ENCODE assay signal across 21 cellular contexts in the genomic region with DNA sequence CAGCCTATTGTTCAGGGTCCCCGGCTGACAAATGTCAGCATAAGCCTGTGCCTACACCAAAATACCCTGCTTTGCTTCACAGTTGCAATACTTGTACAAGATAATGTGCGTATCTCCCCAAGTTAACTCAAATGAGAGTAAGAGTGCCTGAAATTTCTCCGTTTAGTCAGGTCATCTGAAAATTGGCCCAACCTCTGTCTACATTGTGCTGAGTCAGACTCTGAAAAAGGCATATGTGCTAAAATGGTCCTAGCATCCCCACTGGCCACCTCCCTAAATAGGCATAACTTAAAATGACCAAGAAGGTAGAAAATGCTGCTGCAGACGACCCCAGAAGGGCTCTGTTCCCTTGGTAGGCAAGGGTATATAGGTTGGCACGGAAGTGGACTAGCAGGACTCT.
DNase-seq lines count a peak whose midpoint lies in the region; ATAC-seq, FAIRE-seq and TF ChIP-seq lines count a peak whose summit lies in the region.
"Had no signal": no experiment of that assay in that cellular context is flagged by ENCODE, and none has a peak within 500 bp of the region (broad histone marks: within the 10 kb centered on the region; RNA-seq: fewer than 3 reads in every experiment).

No MANE protein-coding gene starts in this region.

- 18% methylated on average over 5 of the region's 5 CpGs for WGBS in HepG2 (ENCODE audit: low lambda C conversion rate)
- WGBS in right lobe of liver (ENCODE audit: insufficient coverage, low coverage, low lambda C conversion rate, missing lambda C conversion rate): 49% methylated on average over 5 of the region's 5 CpGs

- peaks cover 100% of the 10 kb centered on the region for H3K9me3 ChIP-seq in HepG2 (ENCODE audit: low read length)
- H3K9me3 ChIP-seq in right lobe of liver: no peaks in the 10 kb centered on the region

- H3K4me1 ChIP-seq in HepG2 (ENCODE audit: insufficient read depth, low read length): no peaks in the 10 kb centered on the region
- H3K4me1 ChIP-seq in right lobe of liver: no peaks in the 10 kb centered on the region
- H3K4me1 ChIP-seq: A549; BLaER1 treated with 17β-estradiol and CSF1 and Interleukin-3, amounts not matched to agents 10 nM and 100 nM; Caco-2 had no signal

- H3K9me3 Mint-ChIP-seq in neural crest cell: peaks cover 23% of the 10 kb centered on the region

- POLR2A ChIA-PET in HepG2 (lab: Yijun Ruan, JAX): no interaction called here

- intact Hi-C loops in HepG2 (cut with micrococcal nuclease; ENCODE audit: unreplicated experiment) (no loop called here), right lobe of liver (cut with DNase I) (no loop called here)

- H2AFZ ChIP-seq in HepG2 (ENCODE audit: low read length): no peak overlapping the region

- no peak for ATAC-seq in HepG2
- ATAC-seq in right lobe of liver: no peak
- ATAC-seq: A549; CD8-positive, alpha-beta T cell had no signal

- TF ChIP-seq EP300 in HepG2 (IDR thresholded peaks at IDR 0.05; ENCODE audit: low read depth in 2 of 2, low read length in 2 of 2) (no peak), HepG2 (CRISPR knock-in tag; IDR thresholded peaks at IDR 0.05; ENCODE audit: borderline replicate concordance) (no peak)

- no peak overlapping the region for H3K4me3 Mint-ChIP-seq in neural crest cell
- H3K4me3 Mint-ChIP-seq: B cell; CD4-positive, alpha-beta T cell; CD8-positive, alpha-beta T cell had no signal

- H3K4me3 ChIP-seq in HepG2 (replicated peaks in 1 of 3; ENCODE audit: insufficient read depth in 1 of 3, low read depth in 2 of 3, low read length in 3 of 3) (no peak overlapping the region), right lobe of liver (no peak overlapping the region)
- H3K4me3 ChIP-seq: A549; BLaER1 treated with 17β-estradiol and CSF1 and Interleukin-3, amounts not matched to agents 10 nM and 100 nM had no signal

- H3K4me2 ChIP-seq in HepG2 (ENCODE audit: low read depth, low read length): no peak overlapping the region
- H3K4me2 ChIP-seq: A549; BLaER1 treated with 17β-estradiol and CSF1 and Interleukin-3, amounts not matched to agents 10 nM and 100 nM had no signal

- no peaks in the 10 kb centered on the region for H3K36me3 ChIP-seq in HepG2 (replicated peaks in 1 of 2; ENCODE audit: control insufficient read depth in 1 of 2, insufficient read depth in 2 of 2, low read length in 2 of 2)
- no peaks in the 10 kb centered on the region for H3K36me3 ChIP-seq in right lobe of liver
- H3K36me3 ChIP-seq: BLaER1 treated with 17β-estradiol and CSF1 and Interleukin-3, amounts not matched to agents 10 nM and 100 nM had no signal

- in situ Hi-C loops in HepG2 (cut with HindIII; ENCODE audit: extremely low pct_ligation_motif_present, low pct_unique_long_range_greater_than_20kb): no loop called here

- TF ChIP-seq RAD21 in HepG2 (CRISPR knock-in tag; IDR thresholded peaks at IDR 0.05): no peak

- H3K4me1 Mint-ChIP-seq in neural crest cell: no peaks in the 10 kb centered on the region
- H3K4me1 Mint-ChIP-seq: B cell had no signal

- no peak overlapping the region for H3K27ac ChIP-seq in HepG2 (ENCODE audit: extremely low read length, insufficient read depth, low read length)
- H3K27ac ChIP-seq in right lobe of liver: no peak overlapping the region
- H3K27ac ChIP-seq: 22Rv1; A549; BLaER1 treated with 17β-estradiol and CSF1 and Interleukin-3, amounts not matched to agents 10 nM and 100 nM; C4-2B had no signal

- TF ChIP-seq POLR2A in HepG2 (IDR thresholded peaks at IDR 0.05; ENCODE audit: insufficient read depth in 1 of 2, low read depth in 2 of 2, low read length in 2 of 2) (no peak), right lobe of liver (IDR thresholded peaks at IDR 0.05) (no peak)

- no peaks in the 10 kb centered on the region for H3K27me3 ChIP-seq in HepG2 (ENCODE audit: control insufficient read depth in 1 of 2, insufficient read depth in 2 of 2, low read length in 2 of 2)
- H3K27me3 ChIP-seq in right lobe of liver: no peaks in the 10 kb centered on the region
- H3K27me3 ChIP-seq: BLaER1 treated with 17β-estradiol and CSF1 and Interleukin-3, amounts not matched to agents 10 nM and 100 nM had no signal

- DNase-seq in HepG2 (ENCODE audit: low spot score) (no peak), right lobe of liver (no peak), neural crest cell (ENCODE audit: low read depth, low spot score) (no peak), LoVo (ENCODE audit: low spot score) (no peak), RCC 7860 (ENCODE audit: low spot score) (no peak)
- DNase-seq: AML-193; Caco-2; Calu3; CD4-positive, alpha-beta T cell; CD8-positive, alpha-beta T cell; DMS79 treated with DMSO at 0.1 percent for 48 hours; GF-D8 had no signal

- no peaks in the 10 kb centered on the region for H4K20me1 ChIP-seq in HepG2 (ENCODE audit: insufficient read depth, low read length)
- H4K20me1 ChIP-seq: BLaER1 treated with 17β-estradiol and CSF1 and Interleukin-3, amounts not matched to agents 10 nM and 100 nM had no signal

- no peak overlapping the region for H3K9ac ChIP-seq in HepG2 (ENCODE audit: insufficient read depth, low read depth, low read length)
- H3K9ac ChIP-seq: BLaER1 treated with 17β-estradiol and CSF1 and Interleukin-3, amounts not matched to agents 10 nM and 100 nM had no signal

- no peak for FAIRE-seq in HepG2 (lab: Jason Lieb, UNC)
- no peak for FAIRE-seq in RCC 7860 (lab: Jason Lieb, UNC)
- FAIRE-seq: A549, D721Med, G401.6, GM12891, GM19239 had no signal

- CTCF ChIA-PET in HepG2 (lab: Yijun Ruan, JAX; ENCODE audit: low intra/inter-chr PET ratio, low total read pairs): no interaction called here

- no peaks in the 10 kb centered on the region for H3K27me3 Mint-ChIP-seq in neural crest cell (ENCODE audit: low read depth)
- H3K27me3 Mint-ChIP-seq: B cell; CD4-positive, alpha-beta T cell had no signal

- H3K27ac Mint-ChIP-seq in neural crest cell (ENCODE audit: unreplicated experiment): peak overlapping the region; percentile 54
- H3K27ac Mint-ChIP-seq: B cell; CD4-positive, alpha-beta T cell; CD8-positive, alpha-beta T cell had no signal

- no peak for TF ChIP-seq CTCF in HepG2 (CRISPR knock-in tag; IDR thresholded peaks at IDR 0.05)
- TF ChIP-seq CTCF in right lobe of liver (IDR thresholded peaks at IDR 0.05): no peak
- no peak for TF ChIP-seq CTCF in neural crest cell (conservative IDR thresholded peaks at IDR 0.05)

- peaks cover 3% of the 10 kb centered on the region for H3K36me3 Mint-ChIP-seq in neural crest cell (ENCODE audit: low read depth)
- H3K36me3 Mint-ChIP-seq: CD8-positive, alpha-beta T cell had no signal

- no TSS peak for BruUV-seq in HepG2 (replicated peaks; lab: Mats Ljungman, UMichigan)

- H3K79me2 ChIP-seq in HepG2 (ENCODE audit: insufficient read depth, low read length): no peaks in the 10 kb centered on the region

TF ChIP-seq in HepG2, 621 proteins besides CTCF, POLR2A, EP300 and RAD21:
- TF ChIP-seq KDM5B (CRISPR knock-in tag; IDR thresholded peaks at IDR 0.05; ENCODE audit: borderline replicate concordance): no peak
- TF ChIP-seq ZNF598 (CRISPR knock-in tag; IDR thresholded peaks at IDR 0.05; ENCODE audit: borderline replicate concordance): no peak
- TF ChIP-seq MAFK (conservative IDR thresholded peaks at IDR 0.05 in 1 of 2, IDR thresholded peaks at IDR 0.05 in 1 of 2; ENCODE audit: low read length in 2 of 2): peak; percentile 47 to 73
- TF ChIP-seq MAFF (IDR thresholded peaks at IDR 0.05; ENCODE audit: low read depth, low read length): peak; percentile 65
